8 cellular contexts compared by ENCODE assay signal in genomic region chr18:77112161-77112801, GRCh38. TPM values are rescaled to one million over a fixed set of nuclear protein-coding genes. Genes with fewer than 3 reads are reported as not detected.
DNase-seq lines count a peak whose midpoint lies in the region; ATAC-seq and TF ChIP-seq lines count a peak whose summit lies in the region.

No MANE protein-coding gene starts in this region.

- peak overlapping the region; percentile 35 for H4K8ac ChIP-seq in mesenchymal stem cell (ENCODE audit: low read length)

- no peak for TF ChIP-seq POLR2A in body of pancreas (IDR thresholded peaks at IDR 0.05)

- H3K4me3 ChIP-seq in body of pancreas (no peak overlapping the region), mesenchymal stem cell (ENCODE audit: insufficient read depth in 1 of 2, low read depth in 1 of 2, low read length in 2 of 2) (no peak overlapping the region)

- peak; percentile 73 for DNase-seq in Right ventricle myocardium inferior (ENCODE audit: missing footprints)
- DNase-seq in left ventricle myocardium superior = no peak
- DNase-seq in body of pancreas = no peak
- DNase-seq in mesenchymal stem cell = no peak
- no peak for DNase-seq in NCI-H1105 (lab: John Stamatoyannopoulos, UW)
- DNase-seq in GM13977 (ENCODE audit: low spot score) = no peak
- DNase-seq in GM20000 (ENCODE audit: low spot score) = no peak

- H2BK120ac ChIP-seq in mesenchymal stem cell (ENCODE audit: low read depth, low read length) = no peak overlapping the region

- H3K4ac ChIP-seq in mesenchymal stem cell (ENCODE audit: low read depth in 1 of 2, low read length in 2 of 2) = no peak overlapping the region

- intact Hi-C loops in Right ventricle myocardium inferior (cut with DNase I) (no loop called here), left ventricle myocardium superior (cut with micrococcal nuclease) (no loop called here), body of pancreas (cut with DNase I) (no loop called here)

- H3K9ac ChIP-seq in mesenchymal stem cell (ENCODE audit: low read length) = no peak overlapping the region

- TF ChIP-seq CTCF in body of pancreas (IDR thresholded peaks at IDR 0.05) (no peak), GM13977 (IDR thresholded peaks at IDR 0.05; ENCODE audit: extremely low read depth, insufficient read depth, missing control alignments) (no peak), GM20000 (IDR thresholded peaks at IDR 0.05; ENCODE audit: extremely low read depth, missing control alignments) (no peak)

- H2AFZ ChIP-seq in mesenchymal stem cell (ENCODE audit: low read depth, low read length) = no peak overlapping the region

- H3K9me3 ChIP-seq in body of pancreas = no peaks in the 10 kb centered on the region
- no peaks in the 10 kb centered on the region for H3K9me3 ChIP-seq in mesenchymal stem cell (ENCODE audit: control insufficient read depth, low read length)

- peaks cover 22% of the 10 kb centered on the region for H3K79me1 ChIP-seq in mesenchymal stem cell (replicated peaks; ENCODE audit: low read length, poor library complexity, severe bottlenecking)

- ATAC-seq in Right ventricle myocardium inferior (no peak), left ventricle myocardium superior (no peak), body of pancreas (no peak), GM21526 (IDR thresholded peaks at IDR 0.05; ENCODE audit: low FRiP score, unreplicated experiment) (no peak)

- H2BK15ac ChIP-seq in mesenchymal stem cell (ENCODE audit: low read depth, poor library complexity, severe bottlenecking) = no peak overlapping the region

- no peak overlapping the region for H2BK5ac ChIP-seq in mesenchymal stem cell (ENCODE audit: low read depth, low read length, poor library complexity, severe bottlenecking)

- H3K36me3 ChIP-seq in body of pancreas (replicated peaks in 1 of 2; ENCODE audit: insufficient read depth in 1 of 2, low read depth in 2 of 2) (no peaks in the 10 kb centered on the region), mesenchymal stem cell (ENCODE audit: control insufficient read depth in 1 of 2, insufficient read depth in 2 of 2, low read depth in 1 of 2, low read length in 2 of 2) (peaks cover 3 to 6% of the 10 kb centered on the region in 2 experiments)

- 72 to 89% methylated on average over 37 to 38 of the region's 39 CpGs for WGBS in body of pancreas, 2 donors
- WGBS in mesenchymal stem cell = 88% methylated on average over 36 of the region's 39 CpGs

- no peak overlapping the region for H3K14ac ChIP-seq in mesenchymal stem cell (ENCODE audit: low read length in 2 of 2)

- in situ Hi-C loops in GM13977 (cut with MboI; ENCODE audit: low pct_unique_long_range_greater_than_20kb, low sequenced_read_pairs, unreplicated experiment) = no loop called here

- H3K18ac ChIP-seq in mesenchymal stem cell (ENCODE audit: low read depth in 1 of 2, low read length in 2 of 2) = peak overlapping the region in 1 of 2 experiments; percentile 28

- peaks cover 52% of the 10 kb centered on the region for H3K4me1 ChIP-seq in body of pancreas
- peaks cover 30% of the 10 kb centered on the region for H3K4me1 ChIP-seq in mesenchymal stem cell (ENCODE audit: control insufficient read depth, insufficient read depth, low read depth, low read length)

- no peak overlapping the region for H3K23ac ChIP-seq in mesenchymal stem cell (ENCODE audit: low read length in 2 of 2)

- H3K27ac ChIP-seq in body of pancreas = peak overlapping the region in 3 of 4 donors; percentile 89 to 99 (median 97)
- no peak overlapping the region for H3K27ac ChIP-seq in mesenchymal stem cell (ENCODE audit: low read length, poor library complexity, severe bottlenecking)

- no peak overlapping the region for H2AK5ac ChIP-seq in mesenchymal stem cell (ENCODE audit: low read length, severe bottlenecking)

- H3K4me2 ChIP-seq in mesenchymal stem cell (ENCODE audit: low read length, poor library complexity, severe bottlenecking) = no peak overlapping the region

- H3K27me3 ChIP-seq in body of pancreas (no peaks in the 10 kb centered on the region), mesenchymal stem cell (ENCODE audit: control insufficient read depth in 1 of 2, insufficient read depth in 1 of 2, low read length in 2 of 2) (no peaks in the 10 kb centered on the region)

- peak overlapping the region in 1 of 2 experiments; percentile 63 for H2BK12ac ChIP-seq in mesenchymal stem cell (ENCODE audit: low read length in 2 of 2)

- H4K91ac ChIP-seq in mesenchymal stem cell (ENCODE audit: low read length) = peak overlapping the region; percentile 76

RNA-seq across cellular contexts. Expression of gene MBP, which starts 20.3 kb away (rescaled TPM):
- total RNA-seq in Right ventricle myocardium inferior (34.9 TPM), left ventricle myocardium superior (32.7 TPM), body of pancreas (10 to 100 TPM; 17.4 to 24.4 TPM)
- 7.6 TPM for polyA plus RNA-seq in mesenchymal stem cell (2013, experiment 1 of 2)
- polyA plus RNA-seq in mesenchymal stem cell (2013, experiment 2 of 2) = 8.8 TPM
